Comparison of ENCODE assay signal across 9 cellular contexts in the genomic region with DNA sequence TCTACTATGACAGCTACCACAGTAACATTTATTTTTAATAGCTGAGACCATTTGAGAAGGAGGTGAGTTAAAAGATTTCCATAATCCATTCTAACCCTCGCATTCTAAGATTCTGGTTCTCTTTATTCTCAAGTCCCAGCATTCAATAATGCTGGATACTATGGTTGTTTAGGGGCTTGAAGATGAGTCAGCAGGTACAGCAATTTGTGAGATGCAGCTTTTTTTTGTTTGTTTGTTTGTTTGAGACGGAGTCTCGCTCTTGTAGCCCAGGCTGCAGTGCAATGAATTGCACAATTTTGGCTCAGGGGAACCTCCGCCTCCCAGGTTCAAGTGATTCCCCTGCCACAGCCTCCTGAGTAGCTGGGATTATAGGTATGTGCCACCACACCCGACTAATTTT.
"Had no signal": no experiment of that assay in that cellular context is flagged by ENCODE, and none has a peak within 500 bp of the region (broad histone marks: within the 10 kb centered on the region; RNA-seq: fewer than 3 reads in every experiment).

No MANE protein-coding gene starts in this region.

- ATAC-seq: left colon had no signal

- H3K27me3 ChIP-seq: esophagus squamous epithelium, right lobe of liver had no signal

- H3K27ac ChIP-seq: esophagus squamous epithelium, right lobe of liver, thoracic aorta had no signal

- DNase-seq: activated CD4-positive, alpha-beta T cell treated with anti-CD3 and anti-CD28 coated beads, Interleukin-2, amount 50 U/mL, for 1 hour; activated T-cell treated with anti-CD3 and anti-CD28 coated beads, Interleukin-2, amount 50 U/mL, for 1 hour; amniotic stem cell; esophagus squamous epithelium; glutamatergic neuron; left colon; mammary epithelial cell; right lobe of liver had no signal

- H3K4me3 ChIP-seq: esophagus squamous epithelium, right lobe of liver, thoracic aorta had no signal

- H3K36me3 ChIP-seq: right lobe of liver, thoracic aorta had no signal

- H3K9me3 ChIP-seq: esophagus squamous epithelium, right lobe of liver, thoracic aorta had no signal
